ENCODE assay signal across 20 cellular contexts in genomic region chr19:10519421-10519820, GRCh38. TPM values are rescaled to one million over a fixed set of nuclear protein-coding genes. Genes with fewer than 3 reads are reported as not detected.
DNase-seq lines count a peak whose midpoint lies in the region; ATAC-seq and TF ChIP-seq lines count a peak whose summit lies in the region.
"Had no signal": no experiment of that assay in that cellular context is flagged by ENCODE, and none has a peak within 500 bp of the region (broad histone marks: within the 10 kb centered on the region; RNA-seq: fewer than 3 reads in every experiment).

No MANE protein-coding gene starts in this region.

- WGBS in endodermal cell (ENCODE audit: insufficient coverage in 1 of 2, insufficient read length in 1 of 2), 2 experiments, result 90 to 91% methylated on average over 6 to 7 of the region's 7 CpGs

- no peak overlapping the region for H3K9ac ChIP-seq in endodermal cell (ENCODE audit: extremely low read depth, low read length, poor library complexity, severe bottlenecking)

- POLR2A ChIA-PET in WTC11 (lab: Charles Lee), result interaction anchor here (1.1 kb wide), 1 partner anchor 48 kb away, joined by 3 read pairs; no protein-coding TSS in a partner anchor

- H3K4me1 Mint-ChIP-seq in activated T-cell treated with anti-CD3 and anti-CD28 coated beads, Interleukin-2, amount 50 U/mL, for 72 hours (ENCODE audit: low read depth), result peaks cover 21% of the 10 kb centered on the region
- H3K4me1 Mint-ChIP-seq in WTC11, result peaks cover 31% of the 10 kb centered on the region
- H3K4me1 Mint-ChIP-seq in glutamatergic neuron (ENCODE audit: low read depth, unreplicated experiment), result peaks cover 11% of the 10 kb centered on the region
- peaks cover 12% of the 10 kb centered on the region for H3K4me1 Mint-ChIP-seq in endodermal cell

- no peaks in the 10 kb centered on the region for H3K36me3 ChIP-seq in endodermal cell (ENCODE audit: control insufficient read depth, insufficient read depth, low read length)
- H3K36me3 ChIP-seq: right atrium auricular region, upper lobe of left lung had no signal

- no peak for TF ChIP-seq CTCF in WTC11 (IDR thresholded peaks at IDR 0.05)
- TF ChIP-seq CTCF in glutamatergic neuron (IDR thresholded peaks at IDR 0.05; ENCODE audit: partially characterized antibody, unreplicated experiment), result no peak
- TF ChIP-seq CTCF in endodermal cell (conservative IDR thresholded peaks at IDR 0.05), result no peak

- peaks cover 53% of the 10 kb centered on the region for H3K27me3 ChIP-seq in endodermal cell (ENCODE audit: control insufficient read depth, insufficient read depth, low read length, poor library complexity, severe bottlenecking)
- H3K27me3 ChIP-seq: foreskin keratinocyte had no signal

- H3K4me1 ChIP-seq in endodermal cell (ENCODE audit: control insufficient read depth, insufficient read depth, low read length), result no peaks in the 10 kb centered on the region

- H3K4me3 Mint-ChIP-seq in activated T-cell treated with anti-CD3 and anti-CD28 coated beads, Interleukin-2, amount 50 U/mL, for 72 hours, result peak overlapping the region; percentile 76 to 82
- peak overlapping the region; percentile 39 for H3K4me3 Mint-ChIP-seq in WTC11
- peak overlapping the region; percentile 14 for H3K4me3 Mint-ChIP-seq in glutamatergic neuron (ENCODE audit: unreplicated experiment)
- no peak overlapping the region for H3K4me3 Mint-ChIP-seq in endodermal cell
- H3K4me3 Mint-ChIP-seq: stimulated activated memory B cell treated with anti-CD40 and anti-IgM and Interleukin-4, amounts not matched to agents 10 μg/mL and 1 μg/mL and 100 μg/mL, for 72 hours had no signal

- no peak overlapping the region for H3K4me3 ChIP-seq in endodermal cell (ENCODE audit: low read length)
- H3K4me3 ChIP-seq: right atrium auricular region, upper lobe of left lung had no signal

- H3K36me3 Mint-ChIP-seq in activated T-cell treated with anti-CD3 and anti-CD28 coated beads, Interleukin-2, amount 50 U/mL, for 72 hours (ENCODE audit: insufficient read depth in 2 of 2), result no peaks in the 10 kb centered on the region
- H3K36me3 Mint-ChIP-seq in WTC11 (peaks cover 2% of the 10 kb centered on the region; the same call in 1 of the 2 replicates), glutamatergic neuron (ENCODE audit: unreplicated experiment) (no peaks in the 10 kb centered on the region), endodermal cell (ENCODE audit: low read depth) (no peaks in the 10 kb centered on the region)
- H3K36me3 Mint-ChIP-seq: stimulated activated memory B cell treated with anti-CD40 and anti-IgM and Interleukin-4, amounts not matched to agents 10 μg/mL and 1 μg/mL and 100 μg/mL, for 72 hours had no signal

- ATAC-seq in activated T-cell treated with anti-CD3 and anti-CD28 coated beads, Interleukin-2, amount 50 U/mL, for 72 hours (replicated peaks in 1 of 2), result no peak
- ATAC-seq in WTC11 (no peak), GM21717 (IDR thresholded peaks at IDR 0.05; ENCODE audit: unreplicated experiment) (no peak)
- ATAC-seq: foreskin keratinocyte, HepG2 had no signal

- H3K27ac Mint-ChIP-seq in activated T-cell treated with anti-CD3 and anti-CD28 coated beads, Interleukin-2, amount 50 U/mL, for 72 hours, result no peak overlapping the region
- H3K27ac Mint-ChIP-seq in WTC11, result no peak overlapping the region
- H3K27ac Mint-ChIP-seq in glutamatergic neuron (ENCODE audit: unreplicated experiment), result no peak overlapping the region
- H3K27ac Mint-ChIP-seq in endodermal cell, result no peak overlapping the region
- H3K27ac Mint-ChIP-seq: CD4-positive, CD25-positive, alpha-beta regulatory T cell; stimulated activated memory B cell treated with anti-CD40 and anti-IgM and Interleukin-4, amounts not matched to agents 10 μg/mL and 1 μg/mL and 100 μg/mL, for 72 hours had no signal

- H3K9me3 ChIP-seq in endodermal cell (ENCODE audit: control insufficient read depth, low read length), result no peaks in the 10 kb centered on the region
- H3K9me3 ChIP-seq: right atrium auricular region, upper lobe of left lung had no signal

- CTCF ChIA-PET in WTC11 (lab: Charles Lee), result interaction anchor here (0.7 to 4.4 kb wide), 9 partner anchors 9 to 684 kb away, joined by 4 to 17 read pairs (median 5); no protein-coding TSS in a partner anchor

- H3K27ac ChIP-seq in substantia nigra (ENCODE audit: low read depth, low read length, poor library complexity, severe bottlenecking) (peak overlapping the region; percentile 100), endodermal cell (ENCODE audit: low read depth, low read length) (no peak overlapping the region)
- H3K27ac ChIP-seq: foreskin keratinocyte, right atrium auricular region, VCaP had no signal

- H3K27me3 Mint-ChIP-seq in activated T-cell treated with anti-CD3 and anti-CD28 coated beads, Interleukin-2, amount 50 U/mL, for 72 hours (ENCODE audit: low read depth), result peaks cover 42% of the 10 kb centered on the region
- H3K27me3 Mint-ChIP-seq in WTC11 (ENCODE audit: low read depth) (peaks cover 54% of the 10 kb centered on the region), glutamatergic neuron (ENCODE audit: unreplicated experiment) (peaks cover 24% of the 10 kb centered on the region), endodermal cell (ENCODE audit: insufficient read depth) (peaks cover 56% of the 10 kb centered on the region)

- no peaks in the 10 kb centered on the region for H3K9me3 Mint-ChIP-seq in activated T-cell treated with anti-CD3 and anti-CD28 coated beads, Interleukin-2, amount 50 U/mL, for 72 hours
- H3K9me3 Mint-ChIP-seq in WTC11 (no peaks in the 10 kb centered on the region), glutamatergic neuron (ENCODE audit: unreplicated experiment) (peaks cover 4% of the 10 kb centered on the region), endodermal cell (no peaks in the 10 kb centered on the region)
- H3K9me3 Mint-ChIP-seq: stimulated activated memory B cell treated with anti-CD40 and anti-IgM and Interleukin-4, amounts not matched to agents 10 μg/mL and 1 μg/mL and 100 μg/mL, for 72 hours had no signal

- DNase-seq in activated T-cell treated with anti-CD3 and anti-CD28 coated beads, Interleukin-2, amount 50 U/mL, for 72 hours, result no peak
- no peak for DNase-seq in activated T-cell treated with anti-CD3 and anti-CD28 coated beads, Interleukin-2, amount 50 U/mL, for 1 hour
- DNase-seq in WTC11 (ENCODE audit: low spot score) (no peak), glutamatergic neuron (no peak), substantia nigra (lab: John Stamatoyannopoulos, UW) (no peak), DMS 273 treated with DMSO at 0.1 percent for 48 hours (lab: John Stamatoyannopoulos, UW) (no peak), endodermal cell (no peak)
- DNase-seq: anterior cingulate cortex; CD4-positive, CD25-positive, alpha-beta regulatory T cell; foreskin keratinocyte; NCI-H1436 treated with DMSO at 0.1 percent for 48 hours; NCI-H2227 treated with DMSO at 0.1 percent for 48 hours; occipital lobe; upper lobe of left lung had no signal

TF ChIP-seq in WTC11, 78 proteins besides CTCF, POLR2A, EP300 and RAD21 (continues in another document):
- no peak for TF ChIP-seq MYBL2 (CRISPR knock-in tag; IDR thresholded peaks at IDR 0.05)
- no peak for TF ChIP-seq IRF1 (CRISPR knock-in tag; IDR thresholded peaks at IDR 0.05)
- TF ChIP-seq USF1 (CRISPR knock-in tag; IDR thresholded peaks at IDR 0.05), result no peak
- TF ChIP-seq CBFB (CRISPR knock-in tag; IDR thresholded peaks at IDR 0.05; ENCODE audit: low read depth), result no peak

RNA-seq across cellular contexts. Expression of gene S1PR5, which starts 2.2 kb away (rescaled TPM):
- 1 to 10 TPM in 1 of 2 donors, under 1 TPM in 1; 0.19 to 1.8 TPM for total RNA-seq in activated T-cell treated with anti-CD3 and anti-CD28 coated beads, Interleukin-2, amount 50 U/mL, for 72 hours
- 3.8 to 5.4 TPM (median 4.1 TPM) in 3 replicates for total RNA-seq in WTC11 (2021)
- total RNA-seq in glutamatergic neuron (ENCODE audit: unreplicated experiment), result not detected
- total RNA-seq in endodermal cell, result 1 to 10 TPM; 1.2 to 5.1 TPM
- 1.6 TPM for polyA plus RNA-seq in endodermal cell (2013, experiment 1 of 2)
- 1.6 TPM for polyA plus RNA-seq in endodermal cell (2013, experiment 2 of 2)
- total RNA-seq: CD4-positive, CD25-positive, alpha-beta regulatory T cell; endothelial cell of umbilical vein; HepG2 had no signal
- polyA plus RNA-seq: endothelial cell of umbilical vein had no signal

RNA-seq across cellular contexts. Expression of gene KEAP1, which starts 16.3 kb away (rescaled TPM):
- total RNA-seq in activated T-cell treated with anti-CD3 and anti-CD28 coated beads, Interleukin-2, amount 50 U/mL, for 72 hours, result 10 to 100 TPM; 65.2 to 70.7 TPM
- total RNA-seq in WTC11 (2021) (65.1 to 74.9 TPM (median 68.7 TPM) in 3 replicates), glutamatergic neuron (ENCODE audit: unreplicated experiment) (44.1 TPM), endodermal cell (10 to 100 TPM; 53.3 to 59.5 TPM)
- 32.7 TPM for polyA plus RNA-seq in endodermal cell (2013, experiment 1 of 2)
- 27.5 TPM for polyA plus RNA-seq in endodermal cell (2013, experiment 2 of 2)

RNA-seq across cellular contexts. Expression of gene ATG4D, which starts 24.3 kb away (rescaled TPM):
- 10 to 100 TPM; 35.4 to 37.0 TPM for total RNA-seq in activated T-cell treated with anti-CD3 and anti-CD28 coated beads, Interleukin-2, amount 50 U/mL, for 72 hours
- total RNA-seq in WTC11 (2021) (50.3 to 59.4 TPM (median 53.8 TPM) in 3 replicates), glutamatergic neuron (ENCODE audit: unreplicated experiment) (56.1 TPM), endodermal cell (10 to 100 TPM; 37.9 to 44.8 TPM)
- 30.8 TPM for polyA plus RNA-seq in endodermal cell (2013, experiment 1 of 2)
- polyA plus RNA-seq in endodermal cell (2013, experiment 2 of 2), result 29.5 TPM

RNA-seq across cellular contexts. Expression of gene KRI1, which starts 46.4 kb away (rescaled TPM):
- total RNA-seq in activated T-cell treated with anti-CD3 and anti-CD28 coated beads, Interleukin-2, amount 50 U/mL, for 72 hours, result 10 to 100 TPM; 48.4 to 61.7 TPM
- total RNA-seq in WTC11 (2021) (43.6 to 50.9 TPM (median 49.3 TPM) in 3 replicates), glutamatergic neuron (ENCODE audit: unreplicated experiment) (24.1 TPM), endodermal cell (10 to 100 TPM; 45.2 to 47.7 TPM)
- 29.4 TPM for polyA plus RNA-seq in endodermal cell (2013, experiment 1 of 2)
- polyA plus RNA-seq in endodermal cell (2013, experiment 2 of 2), result 27.3 TPM

RNA-seq across cellular contexts. Expression of gene CDKN2D, which starts 49.4 kb away (rescaled TPM):
- 10 to 100 TPM; 69.6 to 72.8 TPM for total RNA-seq in activated T-cell treated with anti-CD3 and anti-CD28 coated beads, Interleukin-2, amount 50 U/mL, for 72 hours
- total RNA-seq in WTC11 (2021) (2.1 to 3.3 TPM (median 2.5 TPM) in 3 replicates), glutamatergic neuron (ENCODE audit: unreplicated experiment) (68.3 TPM), endodermal cell (1 to 10 TPM; 3.5 to 4.6 TPM)
- polyA plus RNA-seq in endodermal cell (2013, experiment 1 of 2), result 20.0 TPM
- polyA plus RNA-seq in endodermal cell (2013, experiment 2 of 2), result 18.2 TPM
